In genomic region chr7:158618745-158619140, GRCh38 we compare ENCODE assay signal across 24 cellular contexts. TPM values are rescaled to one million over a fixed set of nuclear protein-coding genes. Genes with fewer than 3 reads are reported as not detected.
DNase-seq lines count a peak whose midpoint lies in the region; ATAC-seq, FAIRE-seq and TF ChIP-seq lines count a peak whose summit lies in the region.
"Had no signal": no experiment of that assay in that cellular context is flagged by ENCODE, and none has a peak within 500 bp of the region (broad histone marks: within the 10 kb centered on the region; RNA-seq: fewer than 3 reads in every experiment).

No MANE protein-coding gene starts in this region.

- H3K27me3 Mint-ChIP-seq in CD8-positive, alpha-beta memory T cell = no peaks in the 10 kb centered on the region
- H3K27me3 Mint-ChIP-seq in H9 (ENCODE audit: low read depth) = no peaks in the 10 kb centered on the region
- H3K27me3 Mint-ChIP-seq: B cell, IgD-negative memory B cell had no signal

- H3K79me1 ChIP-seq in H9 (ENCODE audit: insufficient read depth, low read depth, low read length, poor library complexity, severe bottlenecking) = no peaks in the 10 kb centered on the region

- H3K9me3 Mint-ChIP-seq in CD8-positive, alpha-beta memory T cell = peaks cover 0 to 1% (median 0%) of the 10 kb centered on the region in 5 donors
- H3K9me3 Mint-ChIP-seq in H9 = no peaks in the 10 kb centered on the region
- H3K9me3 Mint-ChIP-seq: CD8-positive, alpha-beta T cell had no signal

- H3K27ac ChIP-seq in CD8-positive, alpha-beta memory T cell (ENCODE audit: low read depth, low read length) = peak overlapping the region; percentile 63
- H3K27ac ChIP-seq in H9 (ENCODE audit: insufficient read length, low read depth, low read length) (no peak overlapping the region), HUES64 (ENCODE audit: low read depth, low read length) (peak overlapping the region; percentile 82; the same call in 1 of the 2 replicates), K562 (ENCODE audit: extremely low read depth, low read depth, low read length) (peak overlapping the region; percentile 89)
- H3K27ac ChIP-seq: BLaER1 treated with 17β-estradiol and CSF1 and Interleukin-3, amounts not matched to agents 10 nM and 100 nM had no signal

- no peak overlapping the region for H2BK12ac ChIP-seq in H9 (ENCODE audit: insufficient read length, low read depth, low read length)

- H3K79me2 ChIP-seq in H9 (ENCODE audit: insufficient read depth, low read length) (no peaks in the 10 kb centered on the region), K562 (ENCODE audit: control insufficient read depth, insufficient read depth, low read length) (no peaks in the 10 kb centered on the region; the same call in 1 of the 3 replicates)

- H4K8ac ChIP-seq in H9 (replicated peaks; ENCODE audit: insufficient read length, low read depth, low read length) = no peak overlapping the region

- in situ Hi-C loops in K562 (cut with MboI) = no loop called here

- no peaks in the 10 kb centered on the region for H3K4me1 Mint-ChIP-seq in CD8-positive, alpha-beta memory T cell
- peaks cover 35 to 37% of the 10 kb centered on the region in 2 experiments for H3K4me1 Mint-ChIP-seq in H9
- H3K4me1 Mint-ChIP-seq: B cell had no signal

- H3K36me3 Mint-ChIP-seq in CD8-positive, alpha-beta memory T cell = peaks cover 0 to 3% (median 0%) of the 10 kb centered on the region in 3 donors
- peaks cover 5 to 19% (median 18%) of the 10 kb centered on the region in 3 experiments; a peak in 6 of 7 replicates for H3K36me3 Mint-ChIP-seq in H9 (ENCODE audit: insufficient read depth in 1 of 3, low read depth in 3 of 3)
- H3K36me3 Mint-ChIP-seq: CD8-positive, alpha-beta T cell had no signal

- no TSS peak for BruUV-seq in K562 (replicated peaks; lab: Mats Ljungman, UMichigan)

- no peak overlapping the region for H3K4ac ChIP-seq in H9 (ENCODE audit: low read depth, low read length)

- no peak for DNase-seq in CD8-positive, alpha-beta memory T cell
- no peak for DNase-seq in H9
- no peak for DNase-seq in K562 (ENCODE audit: extremely low read depth in 1 of 4, low spot score in 3 of 4)
- no peak for DNase-seq in NCI-H510A (lab: John Stamatoyannopoulos, UW)
- DNase-seq in activated CD8-positive, alpha-beta memory T cell treated with anti-CD3 and anti-CD28 coated beads for 24 hours = no peak
- DNase-seq in NCI-H1417 (lab: John Stamatoyannopoulos, UW) = no peak
- no peak for DNase-seq in SHP77 (lab: John Stamatoyannopoulos, UW)
- DNase-seq: CD8-positive, alpha-beta T cell; COR-L47; DMS 273 treated with DMSO at 0.1 percent for 48 hours; DMS53; DND-41; EL; GOT3; KG1 had no signal

- no peak overlapping the region for H3K4me3 Mint-ChIP-seq in CD8-positive, alpha-beta memory T cell
- H3K4me3 Mint-ChIP-seq in H9 = no peak overlapping the region
- H3K4me3 Mint-ChIP-seq: B cell; CD8-positive, alpha-beta T cell; IgD-negative memory B cell had no signal

- no peaks in the 10 kb centered on the region for H3K23me2 ChIP-seq in H9 (ENCODE audit: insufficient read length, low read depth, low read length, poor library complexity, severe bottlenecking)

- intact Hi-C loops in K562 (cut with micrococcal nuclease) = no loop called here

- no peaks in the 10 kb centered on the region for H3K9me1 ChIP-seq in K562 (ENCODE audit: control insufficient read depth, insufficient read depth, low read length)

- H4K91ac ChIP-seq in H9 (ENCODE audit: insufficient read length, low read depth, low read length) = no peak overlapping the region

- TF ChIP-seq RAD21 in K562 (CRISPR knock-in tag; conservative IDR thresholded peaks at IDR 0.05 in 1 of 2, IDR thresholded peaks at IDR 0.05 in 1 of 2) = no peak

- no peak overlapping the region for H2BK15ac ChIP-seq in H9 (ENCODE audit: low read depth, low read length)

- TF ChIP-seq CTCF in H9 (conservative IDR thresholded peaks at IDR 0.05) (no peak), K562 (IDR thresholded peaks at IDR 0.05 in 2 of 3, conservative IDR thresholded peaks at IDR 0.05 in 1 of 3; ENCODE audit: insufficient read depth in 2 of 3, low read depth in 1 of 3, low read length in 3 of 3) (no peak)

- H2AK5ac ChIP-seq in H9 (ENCODE audit: insufficient read length, low read length) = no peak overlapping the region

- H3K27ac Mint-ChIP-seq in CD8-positive, alpha-beta memory T cell = peak overlapping the region in 1 of 8 donors; percentile 12
- H3K27ac Mint-ChIP-seq in H9 = peak overlapping the region in 2 of 3 experiments; percentile 83 to 93; a peak in 4 of 7 replicates
- H3K27ac Mint-ChIP-seq: B cell; CD8-positive, alpha-beta T cell; IgD-negative memory B cell had no signal

- no peak overlapping the region for H2BK20ac ChIP-seq in H9 (ENCODE audit: low read depth, low read length, poor library complexity, severe bottlenecking)

- peak; percentile 19 for ATAC-seq in K562
- ATAC-seq: CD8-positive, alpha-beta T cell; HepG2 had no signal

- H3K4me1 ChIP-seq in CD8-positive, alpha-beta memory T cell (ENCODE audit: insufficient read depth, low read length) = no peaks in the 10 kb centered on the region
- H3K4me1 ChIP-seq in H9 (ENCODE audit: insufficient read depth, low read length) = peaks cover 8% of the 10 kb centered on the region
- peaks cover 37% of the 10 kb centered on the region for H3K4me1 ChIP-seq in HUES64 (ENCODE audit: insufficient read depth, low read length)
- H3K4me1 ChIP-seq in K562 (replicated peaks in 1 of 2; ENCODE audit: control insufficient read depth in 2 of 2, insufficient read depth in 2 of 2, low read length in 2 of 2) = peaks cover 14 to 18% of the 10 kb centered on the region in 2 experiments
- H3K4me1 ChIP-seq: HAP-1 had no signal

- H3K27me3 ChIP-seq in CD8-positive, alpha-beta memory T cell (ENCODE audit: insufficient read depth, low read length, poor library complexity, severe bottlenecking) = no peaks in the 10 kb centered on the region
- H3K27me3 ChIP-seq in H9 (ENCODE audit: insufficient read depth, low read length) (no peaks in the 10 kb centered on the region), HUES64 (ENCODE audit: insufficient read depth, low read length) (no peaks in the 10 kb centered on the region), K562 (ENCODE audit: control insufficient read depth in 2 of 2, insufficient read depth in 2 of 2, low read length in 2 of 2) (no peaks in the 10 kb centered on the region)
- H3K27me3 ChIP-seq: BLaER1 treated with 17β-estradiol and CSF1 and Interleukin-3, amounts not matched to agents 10 nM and 100 nM had no signal

- H3K23ac ChIP-seq in H9 (ENCODE audit: insufficient read length, low read depth, low read length) = no peak overlapping the region

- no peak overlapping the region for H2BK5ac ChIP-seq in H9 (ENCODE audit: insufficient read length, low read length)

- no peak overlapping the region for H3K18ac ChIP-seq in H9 (ENCODE audit: insufficient read length, low read depth, low read length)

- H3K9me3 ChIP-seq in CD8-positive, alpha-beta memory T cell (ENCODE audit: low read length) = no peaks in the 10 kb centered on the region
- H3K9me3 ChIP-seq in H9 (ENCODE audit: control insufficient read depth, low read depth, low read length) (no peaks in the 10 kb centered on the region), HUES64 (ENCODE audit: insufficient read depth, low read depth, low read length) (no peaks in the 10 kb centered on the region), K562 (replicated peaks; ENCODE audit: control insufficient read depth, insufficient read depth, low read depth, low read length) (no peaks in the 10 kb centered on the region)
- H3K9me3 ChIP-seq: BLaER1 treated with 17β-estradiol and CSF1 and Interleukin-3, amounts not matched to agents 10 nM and 100 nM; HAP-1 had no signal

- no peak overlapping the region for H3K4me2 ChIP-seq in H9 (ENCODE audit: insufficient read depth, insufficient read length, low read length)
- peak overlapping the region; percentile 61; the same call in 1 of the 2 replicates for H3K4me2 ChIP-seq in K562 (ENCODE audit: insufficient read depth, low read length)
- H3K4me2 ChIP-seq: BLaER1 treated with 17β-estradiol and CSF1 and Interleukin-3, amounts not matched to agents 10 nM and 100 nM had no signal

- no peak overlapping the region for H3K4me3 ChIP-seq in CD8-positive, alpha-beta memory T cell (ENCODE audit: low read length)
- H3K4me3 ChIP-seq in HUES64 (ENCODE audit: low read length) (no peak overlapping the region), K562 (no peak overlapping the region)
- H3K4me3 ChIP-seq: BLaER1 treated with 17β-estradiol and CSF1 and Interleukin-3, amounts not matched to agents 10 nM and 100 nM; HAP-1 had no signal

- no peak overlapping the region for H2BK120ac ChIP-seq in H9 (ENCODE audit: low read depth, low read length, poor library complexity, severe bottlenecking)

- no peak overlapping the region for H3K56ac ChIP-seq in H9 (ENCODE audit: insufficient read length, low read depth, low read length)

- no peak for TF ChIP-seq EP300 in K562 (IDR thresholded peaks at IDR 0.05; ENCODE audit: low read length)

- H3K9ac ChIP-seq in H9 (ENCODE audit: extremely low read depth, insufficient read length, low read length) = no peak overlapping the region
- no peak overlapping the region for H3K9ac ChIP-seq in HUES64 (ENCODE audit: low read depth, low read length)
- H3K9ac ChIP-seq in K562 (ENCODE audit: insufficient read depth in 1 of 2, low read depth in 2 of 2, low read length in 2 of 2) = peak overlapping the region in 1 of 2 experiments; percentile 56; a peak in 2 of 4 replicates
- H3K9ac ChIP-seq: BLaER1 treated with 17β-estradiol and CSF1 and Interleukin-3, amounts not matched to agents 10 nM and 100 nM had no signal

- H4K20me1 ChIP-seq in H9 (ENCODE audit: control insufficient read depth, insufficient read depth, insufficient read length) (no peaks in the 10 kb centered on the region), K562 (replicated peaks; ENCODE audit: control insufficient read depth, insufficient read depth, low read length) (no peaks in the 10 kb centered on the region)
- H4K20me1 ChIP-seq: BLaER1 treated with 17β-estradiol and CSF1 and Interleukin-3, amounts not matched to agents 10 nM and 100 nM had no signal

- WGBS in H9 (ENCODE audit: extremely low coverage, insufficient read length, low lambda C conversion rate) = no CpG with 5 or more reads among the region's 4 CpGs
- 96% methylated on average over 4 of the region's 4 CpGs for WGBS in HUES64
- 94% methylated on average over 4 of the region's 4 CpGs for WGBS in K562 (ENCODE audit: insufficient coverage, low coverage, missing lambda C conversion rate)

- H3K36me3 ChIP-seq in CD8-positive, alpha-beta memory T cell (ENCODE audit: insufficient read depth, low read length) = no peaks in the 10 kb centered on the region
- H3K36me3 ChIP-seq in HUES64 (ENCODE audit: insufficient read depth, low read length) = peaks cover 13% of the 10 kb centered on the region
- peaks cover 43% of the 10 kb centered on the region; the same call in 2 of the 3 replicates for H3K36me3 ChIP-seq in K562 (ENCODE audit: control insufficient read depth, insufficient read depth, low read length)

- no peak overlapping the region for H3K14ac ChIP-seq in H9 (ENCODE audit: insufficient read depth, low read length)

- no peak overlapping the region for H3T11ph ChIP-seq in H9 (ENCODE audit: low read length)

- CTCF ChIA-PET in CD8-positive, alpha-beta memory T cell (lab: Charles Lee) = no interaction called here
- CTCF ChIA-PET in K562 (lab: Yijun Ruan, JAX; ENCODE audit: low intra/inter-chr PET ratio) = no interaction called here

- FAIRE-seq in K562 (lab: Jason Lieb, UNC) = no peak
- FAIRE-seq: GM12892, GM18507, HepG2 had no signal

- no peak overlapping the region for H4K5ac ChIP-seq in H9 (ENCODE audit: insufficient read length, low read depth, low read length)

- POLR2A ChIA-PET in CD8-positive, alpha-beta memory T cell (lab: Charles Lee) = no interaction called here
- POLR2A ChIA-PET in K562 (lab: Yijun Ruan, JAX) = interaction anchor here (0.7 to 1.4 kb wide), 5 partner anchors 11 to 130 kb away, joined by 3 to 9 read pairs (median 7); no protein-coding TSS in a partner anchor

- TF ChIP-seq POLR2A in K562 (conservative IDR thresholded peaks at IDR 0.05) = no peak

- H2AFZ ChIP-seq in H9 (ENCODE audit: low read length) (no peak overlapping the region), K562 (ENCODE audit: low read depth, low read length) (peak overlapping the region; percentile 83)

RNA-seq across cellular contexts. Expression of gene PTPRN2, which starts 31.1 kb away (rescaled TPM):
- total RNA-seq in CD8-positive, alpha-beta memory T cell = under 1 TPM; 0.33 to 0.42 TPM
- polyA plus RNA-seq in CD8-positive, alpha-beta memory T cell = 1.2 TPM
- total RNA-seq in H9 (2021) = 5.2 and 5.7 TPM in 2 replicates
- polyA plus RNA-seq in HUES64 (2013, experiment 1 of 2) = 0.15 TPM
- 0.44 TPM for polyA plus RNA-seq in HUES64 (2013, experiment 2 of 2)
- total RNA-seq in K562 (2011; cell fraction: chromatin; rRNA removed; ENCODE audit: low replicate concordance) = not detected in 2 replicates
- total RNA-seq in K562 (2011; cell fraction: nucleolus; rRNA removed) = not detected in 2 replicates
- not detected in 2 replicates for total RNA-seq in K562 (2011; cell fraction: nucleoplasm; rRNA removed)
- total RNA-seq in K562 (2014; rRNA removed) = not detected in 2 replicates
- total RNA-seq in K562 (2014; rRNA removed; fragmentation: Illumina TruSeq; extraction: Trizol) = not detected in 2 replicates
- not detected in 2 replicates for total RNA-seq in K562 (2015; rRNA removed; fragmentation: Illumina TruSeq; extraction: Trizol)
- 0.09 TPM in 1 of 2 replicates, not detected in the other for total RNA-seq in K562 (2021)
- polyA plus RNA-seq in K562 (2011; rRNA removed) = not detected in 2 replicates
- polyA plus RNA-seq in K562 (2011; cell fraction: cytosol; rRNA removed) = not detected in 2 replicates
- polyA plus RNA-seq in K562 (2011; cell fraction: nucleus; rRNA removed) = not detected in 2 replicates
- polyA plus RNA-seq in K562 (2012) = 0.04 TPM in 1 of 2 replicates, not detected in the other
- polyA plus RNA-seq in K562 (2014; fragmentation: Illumina TruSeq; extraction: Trizol) = not detected in 2 replicates
- polyA plus RNA-seq in K562 (2014; fragmentation: Nextera tagmentation; extraction: Ambion mirVana) = not detected
- polyA plus RNA-seq in K562 (2014; rRNA removed) = not detected in 2 replicates
- polyA minus RNA-seq in K562 (2011; rRNA and poly(A)+ RNA removed) = not detected in 2 replicates
- 0.73 TPM in 1 of 2 replicates, not detected in the other for polyA minus RNA-seq in K562 (2011; cell fraction: cytosol; rRNA and poly(A)+ RNA removed)
- not detected in 2 replicates for polyA minus RNA-seq in K562 (2011; cell fraction: nucleus; rRNA and poly(A)+ RNA removed)
- total RNA-seq: G401 had no signal
